Comparison of ENCODE assay signal across 9 cellular contexts in the genomic region with DNA sequence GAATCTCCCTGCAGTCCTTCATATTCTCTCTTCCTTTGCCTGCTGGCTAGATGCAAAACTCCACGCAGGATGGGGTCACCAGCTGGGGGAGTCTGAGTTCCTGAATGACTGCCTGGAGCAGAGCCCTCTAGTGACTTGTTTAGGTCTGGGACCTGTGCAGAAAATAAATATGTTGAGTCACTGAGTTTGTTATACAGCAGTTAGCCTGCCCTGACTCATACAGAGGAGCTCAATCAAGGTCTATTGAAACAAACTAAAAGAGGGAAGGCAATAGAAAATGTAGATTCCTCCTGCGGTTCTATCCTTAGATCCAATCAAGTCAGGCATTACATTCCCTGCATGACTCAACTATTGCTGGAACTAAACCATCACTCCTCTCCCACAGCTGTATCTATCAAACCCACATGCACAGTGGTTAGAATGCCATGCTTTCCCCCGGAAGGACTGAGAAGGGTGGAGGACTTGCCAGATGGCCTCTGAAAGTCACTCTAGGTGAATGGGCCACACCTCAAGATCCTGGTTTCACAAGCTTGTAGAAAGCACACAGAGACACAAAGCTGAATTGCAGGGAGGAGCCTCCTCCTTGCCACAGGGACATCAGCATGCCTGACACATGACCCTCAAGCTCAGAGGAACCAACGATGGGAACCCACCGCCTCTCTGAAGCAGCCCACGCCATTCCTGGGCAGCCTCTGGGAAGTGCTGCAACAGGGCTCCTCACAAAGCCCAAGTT.
DNase-seq lines count a peak whose midpoint lies in the region; ATAC-seq and TF ChIP-seq lines count a peak whose summit lies in the region.
"Had no signal": no experiment of that assay in that cellular context is flagged by ENCODE, and none has a peak within 500 bp of the region (broad histone marks: within the 10 kb centered on the region; RNA-seq: fewer than 3 reads in every experiment).

No MANE protein-coding gene starts in this region.

- intact Hi-C loops in Right ventricle myocardium superior (cut with DNase I), result no loop called here

- no peaks in the 10 kb centered on the region for H3K27me3 Mint-ChIP-seq in neural crest cell (ENCODE audit: low read depth)
- H3K27me3 Mint-ChIP-seq: brain had no signal

- DNase-seq in GM03348 (ENCODE audit: low spot score) (peak; percentile 92), amniotic epithelial cell (ENCODE audit: low read depth) (peak; percentile 94), neural crest cell (ENCODE audit: low read depth, low spot score) (no peak), iPS-NIHi7 (ENCODE audit: extremely low spot score) (no peak), Right ventricle myocardium superior (no peak)
- no peak for DNase-seq in activated effector memory CD4-positive, alpha-beta T cell treated with anti-CD3 and anti-CD28 coated beads, Interleukin-2, amount 50 U/mL, for 16 hours

- no peaks in the 10 kb centered on the region for H4K20me1 ChIP-seq in KMS-11 (ENCODE audit: insufficient read depth)

- peaks cover 15% of the 10 kb centered on the region for H3K36me3 Mint-ChIP-seq in neural crest cell (ENCODE audit: low read depth)

- H3K9ac ChIP-seq in KMS-11, result no peak overlapping the region

- peak overlapping the region; percentile 27; the same call in 1 of the 2 replicates for H3K27ac ChIP-seq in KMS-11

- peak overlapping the region; percentile 54 for H3K27ac Mint-ChIP-seq in neural crest cell (ENCODE audit: unreplicated experiment)

- H3K4me1 ChIP-seq in KMS-11 (ENCODE audit: low read depth, poor library complexity, severe bottlenecking), result peaks cover 14% of the 10 kb centered on the region

- H3K79me2 ChIP-seq in KMS-11 (ENCODE audit: insufficient read depth, low read depth), result no peaks in the 10 kb centered on the region

- no peak overlapping the region for H3K4me3 ChIP-seq in KMS-11 (IDR thresholded peaks at IDR 0.05; ENCODE audit: insufficient read depth, low read depth, low read length)

- no peak overlapping the region for H3K4me3 Mint-ChIP-seq in neural crest cell
- H3K4me3 Mint-ChIP-seq: brain had no signal

- no peak for ATAC-seq in Right ventricle myocardium superior (ENCODE audit: poor library complexity)
- no peak for ATAC-seq in HG03354 (IDR thresholded peaks at IDR 0.05; ENCODE audit: poor library complexity, severe bottlenecking, unreplicated experiment)

- TF ChIP-seq CTCF in KMS-11 (conservative IDR thresholded peaks at IDR 0.05; ENCODE audit: low read depth, low read length) (peak; percentile 42; the same call in 1 of the 2 replicates), neural crest cell (conservative IDR thresholded peaks at IDR 0.05) (peak; percentile 37)

- peak overlapping the region; percentile 36; the same call in 1 of the 2 replicates for H2AFZ ChIP-seq in KMS-11 (ENCODE audit: low read depth)

- peak overlapping the region; percentile 7; the same call in 1 of the 2 replicates for H3K4me2 ChIP-seq in KMS-11

- H3K4me1 Mint-ChIP-seq in neural crest cell, result peaks cover 28% of the 10 kb centered on the region

- H3K27me3 ChIP-seq in KMS-11 (ENCODE audit: insufficient read depth, low read depth), result no peaks in the 10 kb centered on the region

- no peaks in the 10 kb centered on the region for H3K9me3 Mint-ChIP-seq in neural crest cell
- H3K9me3 Mint-ChIP-seq: brain had no signal

- H3K36me3 ChIP-seq in KMS-11 (ENCODE audit: insufficient read depth), result no peaks in the 10 kb centered on the region

Comparison
In these comparisons a context has a peak if more than half of its experiments do, and no peak if none do; other contexts are left out.
1. DNase-seq: peak in GM03348 (single experiment) and amniotic epithelial cell (single experiment); none in neural crest cell (single experiment), activated effector memory CD4-positive, alpha-beta T cell treated with anti-CD3 and anti-CD28 coated beads, Interleukin-2, amount 50 U/mL, for 16 hours (single experiment), iPS-NIHi7 (single experiment) and Right ventricle myocardium superior (single experiment).